In genomic region chr7:134293029-134293740, GRCh38 we compare ENCODE assay signal across 10 cellular contexts. TPM values are rescaled to one million over a fixed set of nuclear protein-coding genes. Genes with fewer than 3 reads are reported as not detected.
DNase-seq lines count a peak whose midpoint lies in the region; ATAC-seq and TF ChIP-seq lines count a peak whose summit lies in the region.
"Had no signal": no experiment of that assay in that cellular context is flagged by ENCODE, and none has a peak within 500 bp of the region (broad histone marks: within the 10 kb centered on the region; RNA-seq: fewer than 3 reads in every experiment).

No MANE protein-coding gene starts in this region.

- H3K27me3 ChIP-seq in Peyer's patch, result no peaks in the 10 kb centered on the region
- H3K27me3 ChIP-seq: dorsolateral prefrontal cortex had no signal

- no peak for TF ChIP-seq CTCF in Peyer's patch (IDR thresholded peaks at IDR 0.05)

- H3K4me1 ChIP-seq in Peyer's patch, result peaks cover 0 to 4% (median 0%) of the 10 kb centered on the region in 4 donors

- peak overlapping the region in 3 of 4 donors; percentile 15 to 38 (median 18) for H3K27ac ChIP-seq in Peyer's patch

- peak; percentile 53 for DNase-seq in GM19238 (ENCODE audit: insufficient read length, low spot score)
- peak in 2 of 3 donors; percentile 66 to 80 for DNase-seq in Peyer's patch
- DNase-seq in pons (ENCODE audit: low spot score), result peak; percentile 81
- no peak for DNase-seq in epidermal melanocyte (ENCODE audit: insufficient read length, low spot score)
- DNase-seq in DMS114 treated with DMSO at 0.1 percent for 48 hours (lab: John Stamatoyannopoulos, UW; ENCODE audit: unreplicated experiment), result no peak
- DNase-seq in activated CD4-positive, alpha-beta T cell treated with anti-CD3 and anti-CD28 coated beads for 4 hours, result no peak
- no peak for DNase-seq in amniotic stem cell (lab: John Stamatoyannopoulos, UW)
- DNase-seq: HCEC 1CT had no signal

- no peak for TF ChIP-seq POLR2A in Peyer's patch (IDR thresholded peaks at IDR 0.05)

- H3K4me3 ChIP-seq in Peyer's patch, result no peak overlapping the region
- H3K4me3 ChIP-seq: dorsolateral prefrontal cortex had no signal

- H3K36me3 ChIP-seq in Peyer's patch, result peaks cover 0 to 23% (median 0%) of the 10 kb centered on the region in 3 donors

- peak; percentile 100 for ATAC-seq in HG02943 (IDR thresholded peaks at IDR 0.05; ENCODE audit: low read depth, unreplicated experiment)

- no peaks in the 10 kb centered on the region for H3K9me3 ChIP-seq in Peyer's patch

RNA-seq across cellular contexts. Expression of gene SLC35B4, which starts 23.5 kb away (rescaled TPM):
- 10 to 100 TPM in 2 of 4 donors, 1 to 10 TPM in 2; 5.6 to 12.8 (median 9.6) TPM for total RNA-seq in Peyer's patch

Comparison
In these comparisons a context has a peak if more than half of its experiments do, and no peak if none do; other contexts are left out.
1. DNase-seq: peak in GM19238 (single experiment), Peyer's patch (2 of 3) and pons (single experiment); none in epidermal melanocyte (single experiment), DMS114 treated with DMSO at 0.1 percent for 48 hours (single experiment), activated CD4-positive, alpha-beta T cell treated with anti-CD3 and anti-CD28 coated beads for 4 hours (0 of 2) and amniotic stem cell (single experiment).